Comparison of ENCODE assay signal across 8 cellular contexts in genomic region chr12:94640134-94640928, GRCh38. TPM values are rescaled to one million over a fixed set of nuclear protein-coding genes. Genes with fewer than 3 reads are reported as not detected.
DNase-seq lines count a peak whose midpoint lies in the region; ATAC-seq and TF ChIP-seq lines count a peak whose summit lies in the region.

No MANE protein-coding gene starts in this region.

- no peaks in the 10 kb centered on the region for H3K36me3 ChIP-seq in brain microvascular endothelial cell (replicated peaks)
- no peaks in the 10 kb centered on the region for H3K36me3 ChIP-seq in smooth muscle cell (ENCODE audit: low read depth)

- H3K4me1 ChIP-seq in smooth muscle cell (ENCODE audit: low read depth) = peaks cover 8% of the 10 kb centered on the region

- peak; percentile 61 for ATAC-seq in GM21619 (IDR thresholded peaks at IDR 0.05; ENCODE audit: unreplicated experiment)
- ATAC-seq in stimulated activated naive CD8-positive, alpha-beta T cell treated with anti-CD3 and anti-CD28 coated beads, Interleukin-15, Interleukin-2, amounts not matched to agents 100 U/mL and 50 U/mL, for 24 hours = peak; percentile 79

- peaks cover 30% of the 10 kb centered on the region for H4K20me1 ChIP-seq in smooth muscle cell (ENCODE audit: low read depth)

- H3K9me3 ChIP-seq in smooth muscle cell (replicated peaks; ENCODE audit: low read depth) = no peaks in the 10 kb centered on the region

- in situ Hi-C loops in GM13976 (cut with MboI; ENCODE audit: low sequenced_read_pairs, unreplicated experiment) = no loop called here
- in situ Hi-C loops in brain microvascular endothelial cell (cut with HindIII; ENCODE audit: low pct_ligation_motif_present, low sequenced_read_pairs) = no loop called here

- H3K27ac ChIP-seq in brain microvascular endothelial cell (peak overlapping the region; percentile 67), smooth muscle cell (ENCODE audit: low read depth) (no peak overlapping the region)

- peaks cover 9% of the 10 kb centered on the region for H3F3A ChIP-seq in smooth muscle cell (ENCODE audit: low read depth)

- WGBS in smooth muscle cell (ENCODE audit: low lambda C conversion rate) = 84% methylated on average over 10 of the region's 10 CpGs

- H3K79me2 ChIP-seq in smooth muscle cell (ENCODE audit: low read depth) = peaks cover 20% of the 10 kb centered on the region

- TF ChIP-seq CTCF in GM13976 (IDR thresholded peaks at IDR 0.05; ENCODE audit: borderline replicate concordance, control extremely low read depth, extremely low read depth, insufficient read depth, missing control alignments) = no peak
- no peak for TF ChIP-seq CTCF in brain microvascular endothelial cell (IDR thresholded peaks at IDR 0.05; ENCODE audit: low read depth, low read length, missing control alignments)
- no peak for TF ChIP-seq CTCF in smooth muscle cell (IDR thresholded peaks at IDR 0.05; ENCODE audit: borderline replicate concordance, insufficient read depth, poor library complexity, severe bottlenecking)

- H3K4me3 ChIP-seq in brain microvascular endothelial cell (ENCODE audit: low read depth, low read length) (no peak overlapping the region), smooth muscle cell (no peak overlapping the region)

- DNase-seq in GM13976 (ENCODE audit: low spot score) (peak; percentile 65), LHCN-M2 (ENCODE audit: low read depth) (peak; percentile 94), brain microvascular endothelial cell (peak; percentile 93), NCI-H510A (lab: John Stamatoyannopoulos, UW) (no peak), NCI-H2081 treated with DMSO at 0.1 percent for 48 hours (lab: John Stamatoyannopoulos, UW) (no peak), smooth muscle cell (lab: John Stamatoyannopoulos, UW; ENCODE audit: unreplicated experiment) (no peak)
- peak; percentile 51 for DNase-seq in stimulated activated naive CD8-positive, alpha-beta T cell treated with anti-CD3 and anti-CD28 coated beads, Interleukin-15, Interleukin-2, amounts not matched to agents 100 U/mL and 50 U/mL, for 24 hours

- H3K4me2 ChIP-seq in smooth muscle cell = no peak overlapping the region

- no peak overlapping the region for H2AFZ ChIP-seq in smooth muscle cell (ENCODE audit: low read depth)

- no peak overlapping the region for H3K9ac ChIP-seq in smooth muscle cell (ENCODE audit: low read depth)

- H3K27me3 ChIP-seq in brain microvascular endothelial cell (replicated peaks) (no peaks in the 10 kb centered on the region), smooth muscle cell (ENCODE audit: low read depth) (no peaks in the 10 kb centered on the region)

RNA-seq across cellular contexts. Expression of gene TMCC3, which starts 10.0 kb away (rescaled TPM):
- total RNA-seq in LHCN-M2 (2014; rRNA removed) (5.1 and 7.2 TPM in 2 replicates), smooth muscle cell (10.3 and 11.2 TPM in 2 replicates)
- polyA plus RNA-seq in LHCN-M2 (2012) = 0.01 TPM
- polyA plus RNA-seq in smooth muscle cell = 4.4 and 7.0 TPM in 2 replicates

Comparison
In these comparisons a context has a peak if more than half of its experiments do, and no peak if none do; other contexts are left out.
1. DNase-seq: peak in GM13976 (single experiment), LHCN-M2 (single experiment), brain microvascular endothelial cell (single experiment) and stimulated activated naive CD8-positive, alpha-beta T cell treated with anti-CD3 and anti-CD28 coated beads, Interleukin-15, Interleukin-2, amounts not matched to agents 100 U/mL and 50 U/mL, for 24 hours (single experiment); none in NCI-H510A (single experiment), NCI-H2081 treated with DMSO at 0.1 percent for 48 hours (single experiment) and smooth muscle cell (single experiment).